ENCODE assay signal across 1 cellular context in genomic region chr4:3766207-3766790, GRCh38.
TF ChIP-seq lines count a peak whose summit lies in the region.

TSS of gene ADRA2C (plus strand) at chr4:3766385. CDS start at chr4:3766607, 222 bp downstream.

TF ChIP-seq in H1, 55 proteins besides CTCF, POLR2A, EP300 and RAD21 (continued from another document):
- TF ChIP-seq BRCA1 (IDR thresholded peaks at IDR 0.05; ENCODE audit: low read depth, low read length) (no peak), NANOG (IDR thresholded peaks at IDR 0.05; ENCODE audit: insufficient read depth, low read depth, low read length, poor library complexity, severe bottlenecking) (no peak), SP1 (IDR thresholded peaks at IDR 0.05; ENCODE audit: low read depth, low read length) (no peak), KDM5A (IDR thresholded peaks at IDR 0.05; ENCODE audit: low read length) (no peak)
- TF ChIP-seq, protein P1, sequence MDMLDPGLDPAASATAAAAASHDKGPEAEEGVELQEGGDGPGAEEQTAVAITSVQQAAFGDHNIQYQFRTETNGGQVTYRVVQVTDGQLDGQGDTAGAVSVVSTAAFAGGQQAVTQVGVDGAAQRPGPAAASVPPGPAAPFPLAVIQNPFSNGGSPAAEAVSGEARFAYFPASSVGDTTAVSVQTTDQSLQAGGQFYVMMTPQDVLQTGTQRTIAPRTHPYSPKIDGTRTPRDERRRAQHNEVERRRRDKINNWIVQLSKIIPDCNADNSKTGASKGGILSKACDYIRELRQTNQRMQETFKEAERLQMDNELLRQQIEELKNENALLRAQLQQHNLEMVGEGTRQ (IDR thresholded peaks at IDR 0.05; ENCODE audit: low read length): no peak
TF ChIP-seq in H1: peak in this region for 0.
